In genomic region chr2:241315879-241316700, GRCh38 we compare ENCODE assay signal across 1 cellular context.
A peak's percentile ranks its signal among the peaks of the same experiment; 100 is the strongest.
TF ChIP-seq lines count a peak whose summit lies in the region.

SEPTIN2 (plus strand) TSS chr2:241315925; CDS start chr2:241324233, 8,308 bp downstream.

TF ChIP-seq in HEK293, 187 proteins besides CTCF, POLR2A, EP300 and RAD21 (continued from another document):
- TF ChIP-seq ATF2 (tag by site-specific recombination; IDR thresholded peaks at IDR 0.05; ENCODE audit: low read depth) (no peak), ZBTB10 (tag by site-specific recombination; IDR thresholded peaks at IDR 0.05) (peak; percentile 63; the same call in 1 of the 2 replicates), ZNF692 (tag by site-specific recombination; IDR thresholded peaks at IDR 0.05) (0 out of 2 replicates have a peak, but pooled peaks have one; percentile 14), ZSCAN30 (tag by site-specific recombination; IDR thresholded peaks at IDR 0.05) (peak; percentile 59; the same call in 1 of the 2 replicates), MZF1 (tag by site-specific recombination; IDR thresholded peaks at IDR 0.05; ENCODE audit: borderline replicate concordance) (peak; percentile 53; the same call in 1 of the 2 replicates), KLF1 (tag by site-specific recombination; IDR thresholded peaks at IDR 0.05) (peak; percentile 49; the same call in 1 of the 2 replicates), ZBTB11 (tag by site-specific recombination; conservative IDR thresholded peaks at IDR 0.05; ENCODE audit: low read depth) (0 out of 2 replicates have a peak, but pooled peaks have one; percentile 10), YY2 (tag by site-specific recombination; IDR thresholded peaks at IDR 0.05) (peak; percentile 72; the same call in 1 of the 2 replicates), PRDM10 (tag by site-specific recombination; IDR thresholded peaks at IDR 0.05) (peak; percentile 75), ZNF785 (tag by site-specific recombination; IDR thresholded peaks at IDR 0.05) (0 out of 2 replicates have a peak, but pooled peaks have one; percentile 46), ZBTB48 (tag by site-specific recombination; IDR thresholded peaks at IDR 0.05) (0 out of 2 replicates have a peak, but pooled peaks have one; percentile 22), ZNF561 (tag by site-specific recombination; IDR thresholded peaks at IDR 0.05; ENCODE audit: borderline replicate concordance) (peak; percentile 79; the same call in 1 of the 2 replicates), ZNF530 (tag by site-specific recombination; IDR thresholded peaks at IDR 0.05; ENCODE audit: low read depth) (no peak), ZFHX2 (tag by site-specific recombination; conservative IDR thresholded peaks at IDR 0.05) (no peak), ZNF777 (tag by site-specific recombination; IDR thresholded peaks at IDR 0.05; ENCODE audit: borderline replicate concordance) (peak; percentile 59; the same call in 1 of the 2 replicates), REPIN1 (tag by site-specific recombination; IDR thresholded peaks at IDR 0.05; ENCODE audit: low read depth) (peak; percentile 83), ZNF600 (tag by site-specific recombination; IDR thresholded peaks at IDR 0.05) (peak; percentile 72; the same call in 1 of the 2 replicates), ZNF707 (tag by site-specific recombination; IDR thresholded peaks at IDR 0.05) (peak; percentile 7; the same call in 1 of the 2 replicates), ZFP37 (tag by site-specific recombination; IDR thresholded peaks at IDR 0.05) (0 out of 2 replicates have a peak, but pooled peaks have one; percentile 27), ZNF501 (tag by site-specific recombination; IDR thresholded peaks at IDR 0.05) (peak; percentile 25; the same call in 1 of the 2 replicates), SCRT1 (tag by site-specific recombination; IDR thresholded peaks at IDR 0.05; ENCODE audit: borderline replicate concordance) (peak; percentile 71), ZNF423 (tag by site-specific recombination; IDR thresholded peaks at IDR 0.05) (peak; percentile 46; the same call in 1 of the 2 replicates), GLIS1 (tag by site-specific recombination; IDR thresholded peaks at IDR 0.05) (peak; percentile 40; the same call in 1 of the 2 replicates), ZNF76 (tag by site-specific recombination; IDR thresholded peaks at IDR 0.05; ENCODE audit: borderline replicate concordance, low read depth) (no peak; the same call in 1 of the 2 replicates), ZNF121 (tag by site-specific recombination; IDR thresholded peaks at IDR 0.05) (0 out of 2 replicates have a peak, but pooled peaks have one; percentile 30), SCRT2 (tag by site-specific recombination; IDR thresholded peaks at IDR 0.05) (peak; percentile 82)
